1 cellular context compared by ENCODE assay signal in the genomic region with DNA sequence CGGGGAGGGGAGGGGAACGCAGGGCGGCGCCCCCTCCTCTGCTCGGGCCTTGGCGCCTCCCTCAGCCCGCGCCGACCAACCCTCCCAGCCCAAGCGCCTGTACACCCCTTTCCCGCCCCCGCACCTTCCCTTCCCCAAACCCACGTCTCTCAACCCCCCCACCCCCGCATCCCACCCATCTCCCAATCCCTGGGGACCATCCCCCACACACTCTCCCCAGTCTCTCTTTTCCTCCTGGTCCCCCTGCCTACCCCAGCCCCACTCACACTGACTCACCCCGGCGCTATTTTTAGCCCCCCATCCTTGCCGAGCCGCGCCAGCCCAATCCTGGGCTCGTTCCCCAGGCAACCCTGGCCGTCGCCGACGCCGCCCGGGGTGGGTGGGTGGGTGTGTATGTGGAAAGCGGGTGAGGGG.
TF ChIP-seq lines count a peak whose summit lies in the region.

No MANE protein-coding gene starts in this region.

TF ChIP-seq in K562, 482 proteins besides CTCF, POLR2A, EP300 and RAD21:
- TF ChIP-seq, protein P1, sequence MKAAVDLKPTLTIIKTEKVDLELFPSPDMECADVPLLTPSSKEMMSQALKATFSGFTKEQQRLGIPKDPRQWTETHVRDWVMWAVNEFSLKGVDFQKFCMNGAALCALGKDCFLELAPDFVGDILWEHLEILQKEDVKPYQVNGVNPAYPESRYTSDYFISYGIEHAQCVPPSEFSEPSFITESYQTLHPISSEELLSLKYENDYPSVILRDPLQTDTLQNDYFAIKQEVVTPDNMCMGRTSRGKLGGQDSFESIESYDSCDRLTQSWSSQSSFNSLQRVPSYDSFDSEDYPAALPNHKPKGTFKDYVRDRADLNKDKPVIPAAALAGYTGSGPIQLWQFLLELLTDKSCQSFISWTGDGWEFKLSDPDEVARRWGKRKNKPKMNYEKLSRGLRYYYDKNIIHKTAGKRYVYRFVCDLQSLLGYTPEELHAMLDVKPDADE (conservative IDR thresholded peaks at IDR 0.05; ENCODE audit: control insufficient read depth, low read depth, low read length) = no peak
- TF ChIP-seq SMARCA4 (IDR thresholded peaks at IDR 0.05) (no peak), SAFB (IDR thresholded peaks at IDR 0.05; ENCODE audit: borderline replicate concordance, low read depth, low read length) (0 out of 2 replicates have a peak, but pooled peaks have one; percentile 0), ZFX (CRISPR knock-in tag; IDR thresholded peaks at IDR 0.05) (0 out of 2 replicates have a peak, but pooled peaks have one; percentile 8), MTA1 (IDR thresholded peaks at IDR 0.05; ENCODE audit: borderline replicate concordance) (no peak), ASH1L (IDR thresholded peaks at IDR 0.05; ENCODE audit: borderline replicate concordance, low read depth, partially characterized antibody) (no peak), ZNF695 (CRISPR knock-in tag; IDR thresholded peaks at IDR 0.05) (no peak), GATAD2A (IDR thresholded peaks at IDR 0.05) (0 out of 2 replicates have a peak, but pooled peaks have one; percentile 2), FIP1L1 (IDR thresholded peaks at IDR 0.05; ENCODE audit: low read depth, low read length, poor library complexity, severe bottlenecking) (no peak), CBX2 (IDR thresholded peaks at IDR 0.05; ENCODE audit: insufficient read depth, low read length, poor library complexity, severe bottlenecking) (no peak), ILF3 (IDR thresholded peaks at IDR 0.05; ENCODE audit: borderline replicate concordance) (no peak), ARNT (IDR thresholded peaks at IDR 0.05) (no peak), PCBP1 (IDR thresholded peaks at IDR 0.05; ENCODE audit: low read depth, low read length, poor library complexity, severe bottlenecking) (peak; percentile 97), MEF2A (IDR thresholded peaks at IDR 0.05; ENCODE audit: control insufficient read depth, low read depth, low read length) (peak; percentile 72; the same call in 1 of the 2 replicates), FOXP1 (CRISPR knock-in tag; IDR thresholded peaks at IDR 0.05) (no peak), EGR1 (conservative IDR thresholded peaks at IDR 0.05) (peak; percentile 89), ZNF239 (CRISPR knock-in tag; IDR thresholded peaks at IDR 0.05) (no peak), KAT7 (CRISPR knock-in tag; IDR thresholded peaks at IDR 0.05; ENCODE audit: borderline replicate concordance) (0 out of 2 replicates have a peak, but pooled peaks have one; percentile 15)
- TF ChIP-seq, protein P2, sequence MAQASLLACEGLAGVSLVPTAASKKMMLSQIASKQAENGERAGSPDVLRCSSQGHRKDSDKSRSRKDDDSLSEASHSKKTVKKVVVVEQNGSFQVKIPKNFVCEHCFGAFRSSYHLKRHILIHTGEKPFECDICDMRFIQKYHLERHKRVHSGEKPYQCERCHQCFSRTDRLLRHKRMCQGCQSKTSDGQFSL (CRISPR knock-in tag; IDR thresholded peaks at IDR 0.05) = no peak
- TF ChIP-seq, protein P2 (tag; IDR thresholded peaks at IDR 0.05) = peak in 1 of 2 experiments; percentile 63; a peak in 1 of 4 replicates
- TF ChIP-seq, protein P3, sequence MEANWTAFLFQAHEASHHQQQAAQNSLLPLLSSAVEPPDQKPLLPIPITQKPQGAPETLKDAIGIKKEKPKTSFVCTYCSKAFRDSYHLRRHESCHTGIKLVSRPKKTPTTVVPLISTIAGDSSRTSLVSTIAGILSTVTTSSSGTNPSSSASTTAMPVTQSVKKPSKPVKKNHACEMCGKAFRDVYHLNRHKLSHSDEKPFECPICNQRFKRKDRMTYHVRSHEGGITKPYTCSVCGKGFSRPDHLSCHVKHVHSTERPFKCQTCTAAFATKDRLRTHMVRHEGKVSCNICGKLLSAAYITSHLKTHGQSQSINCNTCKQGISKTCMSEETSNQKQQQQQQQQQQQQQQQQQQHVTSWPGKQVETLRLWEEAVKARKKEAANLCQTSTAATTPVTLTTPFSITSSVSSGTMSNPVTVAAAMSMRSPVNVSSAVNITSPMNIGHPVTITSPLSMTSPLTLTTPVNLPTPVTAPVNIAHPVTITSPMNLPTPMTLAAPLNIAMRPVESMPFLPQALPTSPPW (CRISPR knock-in tag; IDR thresholded peaks at IDR 0.05) = peak; percentile 52
- TF ChIP-seq, protein P4, sequence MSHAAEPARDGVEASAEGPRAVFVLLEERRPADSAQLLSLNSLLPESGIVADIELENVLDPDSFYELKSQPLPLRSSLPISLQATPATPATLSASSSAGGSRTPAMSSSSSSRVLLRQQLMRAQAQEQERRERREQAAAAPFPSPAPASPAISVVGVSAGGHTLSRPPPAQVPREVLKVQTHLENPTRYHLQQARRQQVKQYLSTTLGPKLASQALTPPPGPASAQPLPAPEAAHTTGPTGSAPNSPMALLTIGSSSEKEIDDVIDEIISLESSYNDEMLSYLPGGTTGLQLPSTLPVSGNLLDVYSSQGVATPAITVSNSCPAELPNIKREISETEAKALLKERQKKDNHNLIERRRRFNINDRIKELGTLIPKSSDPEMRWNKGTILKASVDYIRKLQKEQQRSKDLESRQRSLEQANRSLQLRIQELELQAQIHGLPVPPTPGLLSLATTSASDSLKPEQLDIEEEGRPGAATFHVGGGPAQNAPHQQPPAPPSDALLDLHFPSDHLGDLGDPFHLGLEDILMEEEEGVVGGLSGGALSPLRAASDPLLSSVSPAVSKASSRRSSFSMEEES (CRISPR knock-in tag; IDR thresholded peaks at IDR 0.05) = no peak
- TF ChIP-seq, protein P5, sequence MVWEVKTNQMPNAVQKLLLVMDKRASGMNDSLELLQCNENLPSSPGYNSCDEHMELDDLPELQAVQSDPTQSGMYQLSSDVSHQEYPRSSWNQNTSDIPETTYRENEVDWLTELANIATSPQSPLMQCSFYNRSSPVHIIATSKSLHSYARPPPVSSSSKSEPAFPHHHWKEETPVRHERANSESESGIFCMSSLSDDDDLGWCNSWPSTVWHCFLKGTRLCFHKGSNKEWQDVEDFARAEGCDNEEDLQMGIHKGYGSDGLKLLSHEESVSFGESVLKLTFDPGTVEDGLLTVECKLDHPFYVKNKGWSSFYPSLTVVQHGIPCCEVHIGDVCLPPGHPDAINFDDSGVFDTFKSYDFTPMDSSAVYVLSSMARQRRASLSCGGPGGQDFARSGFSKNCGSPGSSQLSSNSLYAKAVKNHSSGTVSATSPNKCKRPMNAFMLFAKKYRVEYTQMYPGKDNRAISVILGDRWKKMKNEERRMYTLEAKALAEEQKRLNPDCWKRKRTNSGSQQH (CRISPR knock-in tag; IDR thresholded peaks at IDR 0.05) = 0 out of 2 replicates have a peak, but pooled peaks have one; percentile 7
